In genomic region chr6:28587011-28587745, GRCh38 we compare ENCODE assay signal across 8 cellular contexts.
DNase-seq lines count a peak whose midpoint lies in the region; ATAC-seq, FAIRE-seq and TF ChIP-seq lines count a peak whose summit lies in the region.

No MANE protein-coding gene starts in this region.

- H3K27ac Mint-ChIP-seq in activated naive CD8-positive, alpha-beta T cell, result peak overlapping the region; percentile 55

- H3K4me3 Mint-ChIP-seq in activated naive CD8-positive, alpha-beta T cell, result peak overlapping the region; percentile 89

- no peak for FAIRE-seq in frontal cortex (lab: Jason Lieb, UNC)

- peaks cover 46% of the 10 kb centered on the region for H3K27me3 Mint-ChIP-seq in activated naive CD8-positive, alpha-beta T cell

- intact Hi-C loops in right cardiac atrium (cut with DNase I), result no loop called here

- WGBS in right cardiac atrium, result 4% methylated on average over 40 of the region's 40 CpGs

- H3K27me3 ChIP-seq in right cardiac atrium (ENCODE audit: control insufficient read depth, insufficient read depth), result no peaks in the 10 kb centered on the region

- no peaks in the 10 kb centered on the region for H3K4me1 ChIP-seq in right cardiac atrium (ENCODE audit: control insufficient read depth, insufficient read depth, low read length)

- no peak for TF ChIP-seq CTCF in retinal pigment epithelial cell (conservative IDR thresholded peaks at IDR 0.05; ENCODE audit: low read depth, low read length)

- H3K4me3 ChIP-seq in right cardiac atrium (ENCODE audit: low read length), result peak overlapping the region; percentile 58
- H3K4me3 ChIP-seq in retinal pigment epithelial cell (ENCODE audit: low read length), result peak overlapping the region; percentile 75

- H3K4me1 Mint-ChIP-seq in activated naive CD8-positive, alpha-beta T cell (ENCODE audit: low read depth), result peaks cover 33% of the 10 kb centered on the region

- peak; percentile 54 for ATAC-seq in GM19452 (IDR thresholded peaks at IDR 0.05; ENCODE audit: unreplicated experiment)
- ATAC-seq in right cardiac atrium, result peak; percentile 83 to 91

- H3K27ac ChIP-seq in right cardiac atrium (ENCODE audit: low read length), result no peak overlapping the region

- DNase-seq in CD1c-positive myeloid dendritic cell (ENCODE audit: extremely low spot score) (peak; percentile 3), HT1080 (ENCODE audit: low read depth) (peak; percentile 52), SHP77 (lab: John Stamatoyannopoulos, UW) (peak; percentile 86 to 91), right cardiac atrium (peak; percentile 55 to 74 (median 72)), retinal pigment epithelial cell (ENCODE audit: low read depth) (no peak), frontal cortex (ENCODE audit: low spot score in 2 of 2) (no peak)

- H3K9me3 Mint-ChIP-seq in activated naive CD8-positive, alpha-beta T cell (ENCODE audit: low read depth), result peaks cover 6% of the 10 kb centered on the region

- H3K9me3 ChIP-seq in right cardiac atrium (ENCODE audit: control insufficient read depth, low read length), result no peaks in the 10 kb centered on the region

- peaks cover 7% of the 10 kb centered on the region for H3K36me3 Mint-ChIP-seq in activated naive CD8-positive, alpha-beta T cell

Comparison
In these comparisons a context has a peak if more than half of its experiments do, and no peak if none do; other contexts are left out.
1. DNase-seq: peak in CD1c-positive myeloid dendritic cell (single experiment), HT1080 (single experiment), SHP77 (2 of 2) and right cardiac atrium (3 of 3); none in retinal pigment epithelial cell (single experiment) and frontal cortex (0 of 2).